8 cellular contexts compared by ENCODE assay signal in genomic region chr7:66591801-66592596, GRCh38. TPM values are rescaled to one million over a fixed set of nuclear protein-coding genes. Genes with fewer than 3 reads are reported as not detected.
DNase-seq lines count a peak whose midpoint lies in the region; ATAC-seq and TF ChIP-seq lines count a peak whose summit lies in the region.

No MANE protein-coding gene starts in this region.

- peak overlapping the region; percentile 98 for H3K27ac Mint-ChIP-seq in chondrocyte (ENCODE audit: unreplicated experiment)

- peak overlapping the region; percentile 90 for H3K4me3 Mint-ChIP-seq in chondrocyte (ENCODE audit: unreplicated experiment)

- peak; percentile 98 for ATAC-seq in GM19035 (IDR thresholded peaks at IDR 0.05; ENCODE audit: unreplicated experiment)
- peak; percentile 98 for ATAC-seq in HG03342 (IDR thresholded peaks at IDR 0.05; ENCODE audit: unreplicated experiment)

- peak; percentile 95 for DNase-seq in AG20443 (ENCODE audit: low spot score)
- DNase-seq in NCI-H345 treated with DMSO at 0.1 percent for 48 hours (lab: John Stamatoyannopoulos, UW; ENCODE audit: unreplicated experiment) = peak; percentile 66
- DNase-seq in activated CD4-positive, alpha-beta T cell treated with anti-CD3 and anti-CD28 coated beads for 24 hours (ENCODE audit: low read depth in 2 of 2) = peak; percentile 81 to 85
- peak; percentile 96 for DNase-seq in chondrocyte (ENCODE audit: low spot score)
- DNase-seq in kidney tubule cell (ENCODE audit: low spot score) = peak; percentile 93
- peak; percentile 65 to 72 for DNase-seq in stimulated activated CD4-positive, alpha-beta T cell treated with anti-CD3 and anti-CD28 coated beads, Interleukin-1b, Interleukin-23, amount 100 ng/mL, for 1 hour (ENCODE audit: low read depth in 2 of 2)

- H3K4me1 Mint-ChIP-seq in chondrocyte (ENCODE audit: low read depth) = peaks cover 42% of the 10 kb centered on the region

- no peaks in the 10 kb centered on the region for H3K27me3 Mint-ChIP-seq in chondrocyte (ENCODE audit: low read depth)

- TF ChIP-seq CTCF in chondrocyte (IDR thresholded peaks at IDR 0.05) = no peak

- no peaks in the 10 kb centered on the region for H3K36me3 Mint-ChIP-seq in chondrocyte (ENCODE audit: low read depth)

- no peaks in the 10 kb centered on the region for H3K9me3 Mint-ChIP-seq in chondrocyte (ENCODE audit: low read depth)

RNA-seq across cellular contexts. Expression of gene KCTD7, which starts 36.7 kb away (rescaled TPM):
- 16.4 to 22.6 TPM (median 21.5 TPM) in 3 replicates for total RNA-seq in chondrocyte

Comparison
In these comparisons a context has a peak if more than half of its experiments do, and no peak if none do; other contexts are left out.
1. Peak in every context shown above with its lines: DNase-seq and ATAC-seq.